ENCODE assay signal across 22 cellular contexts in genomic region chr6:103908898-103909297, GRCh38.
DNase-seq lines count a peak whose midpoint lies in the region; ATAC-seq, FAIRE-seq and TF ChIP-seq lines count a peak whose summit lies in the region.
"Had no signal": no experiment of that assay in that cellular context is flagged by ENCODE, and none has a peak within 500 bp of the region (broad histone marks: within the 10 kb centered on the region; RNA-seq: fewer than 3 reads in every experiment).

No MANE protein-coding gene starts in this region.

- H4K20me1 ChIP-seq in GM23338 (replicated peaks; ENCODE audit: insufficient read depth) = no peaks in the 10 kb centered on the region; the same call in 1 of the 2 replicates
- H4K20me1 ChIP-seq in H9 (ENCODE audit: control insufficient read depth, insufficient read depth, insufficient read length) = no peaks in the 10 kb centered on the region
- H4K20me1 ChIP-seq in H1 (replicated peaks in 1 of 2; ENCODE audit: control insufficient read depth in 1 of 2, insufficient read depth in 2 of 2, low read length in 2 of 2) = no peaks in the 10 kb centered on the region
- H4K20me1 ChIP-seq: BLaER1 had no signal

- H2AK5ac ChIP-seq in H9 (ENCODE audit: insufficient read length, low read length) = no peak overlapping the region
- H2AK5ac ChIP-seq in H1 (ENCODE audit: low read depth, low read length) = no peak overlapping the region
- H2AK5ac ChIP-seq in mesendoderm (ENCODE audit: low read length) = no peak overlapping the region

- POLR2A ChIA-PET in H1 (lab: Charles Lee; ENCODE audit: partially characterized antibody) = no interaction called here

- H3K9me3 ChIP-seq in H9 (ENCODE audit: control insufficient read depth, low read depth, low read length) = no peaks in the 10 kb centered on the region
- no peaks in the 10 kb centered on the region for H3K9me3 ChIP-seq in H1 (ENCODE audit: insufficient read depth in 2 of 2, low read depth in 1 of 2, low read length in 1 of 2)
- H3K9me3 ChIP-seq: BLaER1, Caco-2 had no signal

- WGBS in H9 (ENCODE audit: extremely low coverage, insufficient read length, low lambda C conversion rate) = no CpG with 5 or more reads among the region's 3 CpGs
- 93% methylated on average over 3 of the region's 3 CpGs; no CpG with 5 or more reads in 1 of the 2 experiments for WGBS in H1 (ENCODE audit: extremely low coverage in 1 of 2, insufficient coverage in 1 of 2, insufficient read length in 1 of 2, insufficient replicate concordance in 2 of 2, low coverage in 1 of 2, low lambda C conversion rate in 2 of 2, missing lambda C conversion rate in 1 of 2), 2 experiments
- no CpG with 5 or more reads among the region's 3 CpGs for WGBS in mesendoderm (ENCODE audit: extremely low coverage, insufficient coverage, low lambda C conversion rate)

- CTCF ChIA-PET in H1 (lab: Charles Lee; ENCODE audit: partially characterized antibody) = no interaction called here

- no peaks in the 10 kb centered on the region for H3K79me2 ChIP-seq in GM23338 (replicated peaks; ENCODE audit: insufficient read depth)
- no peaks in the 10 kb centered on the region for H3K79me2 ChIP-seq in H9 (ENCODE audit: insufficient read depth, low read length)
- H3K79me2 ChIP-seq in H1 (ENCODE audit: control insufficient read depth in 1 of 2, insufficient read depth in 2 of 2, low read length in 2 of 2) = no peaks in the 10 kb centered on the region
- no peaks in the 10 kb centered on the region for H3K79me2 ChIP-seq in mesendoderm (ENCODE audit: control insufficient read depth, insufficient read depth, low read length)

- no peaks in the 10 kb centered on the region for H3F3A ChIP-seq in GM23338 (replicated peaks; ENCODE audit: low read depth)

- no peaks in the 10 kb centered on the region for H3K79me1 ChIP-seq in H9 (ENCODE audit: insufficient read depth, low read depth, low read length, poor library complexity, severe bottlenecking)
- no peaks in the 10 kb centered on the region for H3K79me1 ChIP-seq in H1 (ENCODE audit: low read depth, low read length)
- H3K79me1 ChIP-seq in mesendoderm (ENCODE audit: low read length) = no peaks in the 10 kb centered on the region

- H3K14ac ChIP-seq in H9 (ENCODE audit: insufficient read depth, low read length) = no peak overlapping the region
- no peak overlapping the region for H3K14ac ChIP-seq in H1 (ENCODE audit: insufficient read length)

- H3K4me3 ChIP-seq in GM23338 (no peak overlapping the region), H1 (ENCODE audit: extremely low read depth in 1 of 4, insufficient read depth in 2 of 4, low read depth in 3 of 4, low read length in 4 of 4) (no peak overlapping the region), mesendoderm (ENCODE audit: low read length) (no peak overlapping the region)
- H3K4me3 ChIP-seq: BLaER1, GM23248 had no signal

- H3K4ac ChIP-seq in H9 (ENCODE audit: low read depth, low read length) = no peak overlapping the region
- no peak overlapping the region for H3K4ac ChIP-seq in H1 (replicated peaks; ENCODE audit: insufficient read length, low read depth, low read length)
- H3K4ac ChIP-seq in mesendoderm (ENCODE audit: low read depth, low read length) = no peak overlapping the region

- no peak for FAIRE-seq in H1 (lab: Jason Lieb, UNC)
- FAIRE-seq: GM12891, GM18507, H54 had no signal

- H3K27ac Mint-ChIP-seq in GM23338 = no peak overlapping the region
- no peak overlapping the region for H3K27ac Mint-ChIP-seq in H9
- no peak overlapping the region for H3K27ac Mint-ChIP-seq in natural killer cell
- H3K27ac Mint-ChIP-seq: B cell; CD4-positive, CD25-positive, alpha-beta regulatory T cell; CD8-positive, alpha-beta T cell had no signal

- no peaks in the 10 kb centered on the region; the same call in 1 of the 2 replicates for H3K9me2 ChIP-seq in GM23338 (ENCODE audit: insufficient read depth)

- H4K91ac ChIP-seq in H9 (ENCODE audit: insufficient read length, low read depth, low read length) (no peak overlapping the region), H1 (replicated peaks; ENCODE audit: insufficient read length, low read length) (no peak overlapping the region)

- H3K27me3 Mint-ChIP-seq in GM23338 (ENCODE audit: insufficient read depth, low read depth, poor library complexity) (peaks cover 9% of the 10 kb centered on the region), H9 (ENCODE audit: low read depth) (peaks cover 46% of the 10 kb centered on the region), natural killer cell (ENCODE audit: low read depth in 2 of 2) (no peaks in the 10 kb centered on the region)
- H3K27me3 Mint-ChIP-seq: B cell; CD4-positive, CD25-positive, alpha-beta regulatory T cell had no signal

- H3K18ac ChIP-seq in H9 (ENCODE audit: insufficient read length, low read depth, low read length) = no peak overlapping the region
- no peak overlapping the region for H3K18ac ChIP-seq in H1 (ENCODE audit: extremely low read depth, low read length)
- no peak overlapping the region for H3K18ac ChIP-seq in mesendoderm (ENCODE audit: low read length)

- H2BK12ac ChIP-seq in H9 (ENCODE audit: insufficient read length, low read depth, low read length) = no peak overlapping the region
- no peak overlapping the region for H2BK12ac ChIP-seq in H1 (ENCODE audit: low read depth, low read length)

- no peaks in the 10 kb centered on the region for H3K4me1 ChIP-seq in GM23338 (ENCODE audit: insufficient read depth)
- no peaks in the 10 kb centered on the region for H3K4me1 ChIP-seq in H9 (ENCODE audit: insufficient read depth, low read length)
- H3K4me1 ChIP-seq in H1 (replicated peaks in 1 of 4; ENCODE audit: control insufficient read depth in 3 of 4, insufficient read depth in 4 of 4, low read length in 3 of 4) = no peaks in the 10 kb centered on the region
- no peaks in the 10 kb centered on the region for H3K4me1 ChIP-seq in mesendoderm (ENCODE audit: control insufficient read depth, low read depth, low read length)
- H3K4me1 ChIP-seq: BLaER1, Caco-2 had no signal

- H2BK15ac ChIP-seq in H9 (ENCODE audit: low read depth, low read length) = no peak overlapping the region
- no peak overlapping the region for H2BK15ac ChIP-seq in H1 (ENCODE audit: low read length)
- no peak overlapping the region for H2BK15ac ChIP-seq in mesendoderm (replicated peaks; ENCODE audit: low read depth)

- no peak overlapping the region for H2BK120ac ChIP-seq in H9 (ENCODE audit: low read depth, low read length, poor library complexity, severe bottlenecking)
- no peak overlapping the region for H2BK120ac ChIP-seq in H1 (replicated peaks; ENCODE audit: low read depth, low read length)
- no peak overlapping the region for H2BK120ac ChIP-seq in mesendoderm (ENCODE audit: low read depth, low read length)

- H3K23me2 ChIP-seq in H9 (ENCODE audit: insufficient read length, low read depth, low read length, poor library complexity, severe bottlenecking) (no peaks in the 10 kb centered on the region), H1 (ENCODE audit: low read depth, low read length) (no peaks in the 10 kb centered on the region)

- TF ChIP-seq RAD21 in H1 (IDR thresholded peaks at IDR 0.05 in 1 of 2, conservative IDR thresholded peaks at IDR 0.05 in 1 of 2; ENCODE audit: low read depth in 2 of 2, low read length in 2 of 2) = peak in 1 of 2 experiments; percentile 3; a peak in 1 of 4 replicates

- no peak for TF ChIP-seq EP300 in H1 (IDR thresholded peaks at IDR 0.05; ENCODE audit: borderline replicate concordance in 1 of 2, low read depth in 2 of 2, low read length in 2 of 2)

- H3K4me1 Mint-ChIP-seq in GM23338 = no peaks in the 10 kb centered on the region
- H3K4me1 Mint-ChIP-seq in H9 = peaks cover 13 to 14% of the 10 kb centered on the region in 2 experiments
- no peaks in the 10 kb centered on the region for H3K4me1 Mint-ChIP-seq in natural killer cell
- H3K4me1 Mint-ChIP-seq: B cell; CD4-positive, CD25-positive, alpha-beta regulatory T cell had no signal

- H3K36me3 Mint-ChIP-seq in GM23338 (ENCODE audit: low read depth) = no peaks in the 10 kb centered on the region; the same call in 2 of the 3 replicates
- peaks cover 0 to 4% (median 0%) of the 10 kb centered on the region in 3 experiments; a peak in 4 of 7 replicates for H3K36me3 Mint-ChIP-seq in H9 (ENCODE audit: insufficient read depth in 1 of 3, low read depth in 3 of 3)
- H3K36me3 Mint-ChIP-seq in natural killer cell = peaks cover 10% of the 10 kb centered on the region
- H3K36me3 Mint-ChIP-seq: CD4-positive, CD25-positive, alpha-beta regulatory T cell; CD8-positive, alpha-beta T cell had no signal

- no peak overlapping the region for H4K5ac ChIP-seq in H9 (ENCODE audit: insufficient read length, low read depth, low read length)
- H4K5ac ChIP-seq in H1 (ENCODE audit: insufficient read length, low read depth, low read length) = no peak overlapping the region
- no peak overlapping the region for H4K5ac ChIP-seq in mesendoderm (ENCODE audit: low read length)

- no peak overlapping the region for H2BK5ac ChIP-seq in H9 (ENCODE audit: insufficient read length, low read length)
- H2BK5ac ChIP-seq in H1 (ENCODE audit: low read depth, low read length) = no peak overlapping the region
- H2BK5ac ChIP-seq in mesendoderm (ENCODE audit: low read length) = no peak overlapping the region

- peaks cover 5% of the 10 kb centered on the region; the same call in 2 of the 3 replicates for H3K9me3 Mint-ChIP-seq in GM23338
- peaks cover 5 to 8% of the 10 kb centered on the region in 2 experiments; a peak in 3 of 5 replicates for H3K9me3 Mint-ChIP-seq in H9
- H3K9me3 Mint-ChIP-seq in natural killer cell = peaks cover 15 to 19% of the 10 kb centered on the region in 2 donors

- H3K27ac ChIP-seq in GM23338 (ENCODE audit: low read depth) (no peak overlapping the region), H9 (ENCODE audit: insufficient read length, low read depth, low read length) (no peak overlapping the region), H1 (ENCODE audit: low read depth, low read length) (no peak overlapping the region), mesendoderm (ENCODE audit: low read depth, low read length) (no peak overlapping the region)
- H3K27ac ChIP-seq: BLaER1, C4-2B, GM23248 had no signal

- H3K23ac ChIP-seq in H9 (ENCODE audit: insufficient read length, low read depth, low read length) (no peak overlapping the region), H1 (ENCODE audit: insufficient read length) (no peak overlapping the region), mesendoderm (ENCODE audit: low read length) (no peak overlapping the region)

- H2BK20ac ChIP-seq in H9 (ENCODE audit: low read depth, low read length, poor library complexity, severe bottlenecking) = no peak overlapping the region
- no peak overlapping the region for H2BK20ac ChIP-seq in H1 (ENCODE audit: low read length)

- H3K9ac ChIP-seq in H9 (ENCODE audit: extremely low read depth, insufficient read length, low read length) = no peak overlapping the region
- no peak overlapping the region for H3K9ac ChIP-seq in H1 (replicated peaks in 1 of 4; ENCODE audit: extremely low read depth in 1 of 4, low read depth in 3 of 4, low read length in 3 of 4)
- H3K9ac ChIP-seq in mesendoderm (ENCODE audit: low read length) = no peak overlapping the region
- H3K9ac ChIP-seq: BLaER1, GM23248 had no signal

- in situ Hi-C loops in ACHN (cut with HindIII; ENCODE audit: low pct_ligation_motif_present, low pct_unique_long_range_greater_than_20kb, low sequenced_read_pairs) = no loop called here

- DNase-seq in GM23338 (ENCODE audit: low spot score) = peak; percentile 5
- peak; percentile 34 for DNase-seq in H9
- no peak for DNase-seq in H1 (ENCODE audit: low read depth in 1 of 2, low spot score in 2 of 2)
- peak; percentile 0 for DNase-seq in mesendoderm
- no peak for DNase-seq in natural killer cell
- DNase-seq in NCI-H524 treated with DMSO at 0.1 percent for 48 hours (lab: John Stamatoyannopoulos, UW) = no peak
- DNase-seq in ACHN = no peak
- DNase-seq: Caco-2; CD4-positive, CD25-positive, alpha-beta regulatory T cell; CD8-positive, alpha-beta T cell; DMS153; DMS79 treated with DMSO at 0.1 percent for 48 hours; GF-D8; GM23248; HCEC 1CT had no signal

- H3K27me3 ChIP-seq in GM23338 (ENCODE audit: insufficient read depth) (peaks cover 43% of the 10 kb centered on the region), H9 (ENCODE audit: insufficient read depth, low read length) (peaks cover 4% of the 10 kb centered on the region; the same call in 1 of the 2 replicates), H1 (replicated peaks in 1 of 4; ENCODE audit: control insufficient read depth in 3 of 4, extremely low read depth in 1 of 4, insufficient read depth in 3 of 4, low read length in 3 of 4) (peaks cover 0 to 7% (median under 1%) of the 10 kb centered on the region in 4 experiments; a peak in 3 of 7 replicates), mesendoderm (ENCODE audit: insufficient read depth, low read length, poor library complexity) (no peaks in the 10 kb centered on the region)
- H3K27me3 ChIP-seq: BLaER1 had no signal

- ATAC-seq in GM23338 (peak; percentile 48), natural killer cell (no peak), GM18861 (IDR thresholded peaks at IDR 0.05; ENCODE audit: unreplicated experiment) (no peak)
- ATAC-seq: CD8-positive, alpha-beta T cell had no signal

- TF ChIP-seq CTCF in GM23338 (conservative IDR thresholded peaks at IDR 0.05; ENCODE audit: low read depth in 2 of 2) = peak in 1 of 2 experiments; percentile 50; a peak in 2 of 4 replicates
- no peak for TF ChIP-seq CTCF in H9 (conservative IDR thresholded peaks at IDR 0.05)
- no peak for TF ChIP-seq CTCF in H1 (IDR thresholded peaks at IDR 0.05; ENCODE audit: control extremely low read depth in 1 of 3, insufficient read depth in 1 of 3, low read depth in 1 of 3, low read length in 3 of 3)
- no peak for TF ChIP-seq CTCF in natural killer cell (IDR thresholded peaks at IDR 0.05)

- H2AFZ ChIP-seq in GM23338 (no peak overlapping the region), H9 (ENCODE audit: low read length) (no peak overlapping the region), H1 (ENCODE audit: low read length) (0 out of 2 replicates have a peak overlapping the region, but pooled peaks have one; percentile 3)
- H2AFZ ChIP-seq: GM23248 had no signal

- H3K36me3 ChIP-seq in GM23338 (ENCODE audit: insufficient read depth) (no peaks in the 10 kb centered on the region), H1 (ENCODE audit: control insufficient read depth in 2 of 4, insufficient read depth in 4 of 4, low read length in 3 of 4) (no peaks in the 10 kb centered on the region), mesendoderm (ENCODE audit: control insufficient read depth, insufficient read depth, low read length) (no peaks in the 10 kb centered on the region)
- H3K36me3 ChIP-seq: BLaER1 had no signal

- H3T11ph ChIP-seq in H9 (ENCODE audit: low read length) = no peak overlapping the region

- H3K56ac ChIP-seq in H9 (ENCODE audit: insufficient read length, low read depth, low read length) = no peak overlapping the region
- H3K56ac ChIP-seq in H1 (replicated peaks; ENCODE audit: insufficient read length, low read depth, low read length) = no peak overlapping the region
- H3K56ac ChIP-seq in mesendoderm (ENCODE audit: low read length) = no peak overlapping the region

- no peak for TF ChIP-seq POLR2A in H1 (IDR thresholded peaks at IDR 0.05; ENCODE audit: control extremely low read depth in 1 of 2, low read depth in 2 of 2, low read length in 2 of 2)

- H3K4me2 ChIP-seq in GM23338 (no peak overlapping the region), H9 (ENCODE audit: insufficient read depth, insufficient read length, low read length) (no peak overlapping the region), H1 (ENCODE audit: insufficient read depth in 1 of 2, low read depth in 2 of 2, low read length in 2 of 2) (no peak overlapping the region), mesendoderm (ENCODE audit: low read length) (no peak overlapping the region)
- H3K4me2 ChIP-seq: BLaER1 had no signal

- H4K8ac ChIP-seq in H9 (replicated peaks; ENCODE audit: insufficient read length, low read depth, low read length) = no peak overlapping the region
- H4K8ac ChIP-seq in H1 (ENCODE audit: extremely low read depth, insufficient read depth, low read length) = no peak overlapping the region
- H4K8ac ChIP-seq in mesendoderm (ENCODE audit: low read depth, low read length) = no peak overlapping the region

- no peak overlapping the region for H3K4me3 Mint-ChIP-seq in GM23338
- no peak overlapping the region for H3K4me3 Mint-ChIP-seq in H9
- H3K4me3 Mint-ChIP-seq in natural killer cell = no peak overlapping the region
- H3K4me3 Mint-ChIP-seq: B cell; CD4-positive, CD25-positive, alpha-beta regulatory T cell; CD8-positive, alpha-beta T cell had no signal

- intact Hi-C loops in natural killer cell (cut with micrococcal nuclease) = no loop called here

Comparison
In these comparisons a context has a peak if more than half of its experiments do, and no peak if none do; other contexts are left out.
1. DNase-seq: peak in GM23338 (single experiment), H9 (single experiment) and mesendoderm (single experiment); none in H1 (0 of 2), natural killer cell (single experiment), NCI-H524 treated with DMSO at 0.1 percent for 48 hours (single experiment) and ACHN (single experiment).